25 cellular contexts compared by ENCODE assay signal in the genomic region with DNA sequence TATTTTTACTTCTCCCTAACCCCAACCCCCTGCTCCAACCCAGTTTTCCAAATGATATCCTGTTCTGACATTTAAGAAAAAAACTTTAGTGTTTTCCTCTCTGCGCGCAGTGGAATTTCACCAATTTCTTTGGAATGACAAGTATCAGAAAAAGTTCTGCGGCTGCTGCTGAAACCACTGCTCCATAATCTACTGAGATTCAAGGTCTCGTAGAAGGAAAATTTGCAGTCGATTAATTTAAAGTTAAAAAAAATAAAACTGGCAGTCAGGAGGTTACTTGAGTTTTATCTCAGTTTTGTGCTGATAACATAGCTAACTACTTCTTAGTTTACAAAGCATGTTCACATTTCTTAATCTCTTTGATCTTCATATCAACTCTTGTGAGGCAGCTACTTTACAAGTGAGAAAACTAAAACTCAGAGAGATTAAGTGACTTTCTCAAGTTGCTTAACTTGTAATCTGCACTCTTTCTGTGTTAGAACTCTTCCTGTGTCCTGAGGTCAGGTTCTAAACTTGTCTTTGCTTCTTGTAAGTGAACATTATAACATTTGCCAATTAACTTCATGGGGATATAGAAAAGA. TPM values are rescaled to one million over a fixed set of nuclear protein-coding genes. Genes with fewer than 3 reads are reported as not detected.
DNase-seq lines count a peak whose midpoint lies in the region; ATAC-seq and TF ChIP-seq lines count a peak whose summit lies in the region.
"Had no signal": no experiment of that assay in that cellular context is flagged by ENCODE, and none has a peak within 500 bp of the region (broad histone marks: within the 10 kb centered on the region; RNA-seq: fewer than 3 reads in every experiment).

No MANE protein-coding gene starts in this region.

- H3K4me3 ChIP-seq in DOHH2 (ENCODE audit: low read length) (peak overlapping the region; percentile 46), SJSA1 (no peak overlapping the region), osteoblast (ENCODE audit: insufficient read depth, low read length) (no peak overlapping the region), ovary (no peak overlapping the region), gastrocnemius medialis (no peak overlapping the region)
- H3K4me3 ChIP-seq: dorsolateral prefrontal cortex, GM23248, uterus had no signal

- H2AFZ ChIP-seq in osteoblast (ENCODE audit: low read length) = no peak overlapping the region
- H2AFZ ChIP-seq: GM23248 had no signal

- H3K4me3 Mint-ChIP-seq in T-helper 2 cell treated with Interferon-gamma antibody and Interleukin-4, amounts not matched to agents 5 μg/mL and 100 μg/mL, for 36 hours = no peak overlapping the region
- H3K4me3 Mint-ChIP-seq: activated T-helper 17 cell treated with anti-CD3 and anti-CD28 coated beads, Interleukin-2, amount 50 U/mL, for 72 hours; IgD-negative memory B cell; memory B cell; natural killer cell treated with Interleukin-12 subunit alpha and Interleukin-12 subunit beta and Interleukin-15 and Interleukin-18, amount 100 ng/mL, for 72 hours; WTC11 had no signal

- no peak for TF ChIP-seq EP300 in ovary (IDR thresholded peaks at IDR 0.05)

- no peak overlapping the region for H3K27ac Mint-ChIP-seq in T-helper 2 cell treated with Interferon-gamma antibody and Interleukin-4, amounts not matched to agents 5 μg/mL and 100 μg/mL, for 36 hours
- H3K27ac Mint-ChIP-seq: activated T-helper 17 cell treated with anti-CD3 and anti-CD28 coated beads, Interleukin-2, amount 50 U/mL, for 72 hours; IgD-negative memory B cell; memory B cell; natural killer cell treated with Interleukin-12 subunit alpha and Interleukin-12 subunit beta and Interleukin-15 and Interleukin-18, amount 100 ng/mL, for 72 hours; WTC11 had no signal

- no peaks in the 10 kb centered on the region for H4K20me1 ChIP-seq in DOHH2 (ENCODE audit: control insufficient read depth, insufficient read depth, low read depth, low read length)
- H4K20me1 ChIP-seq in osteoblast (ENCODE audit: insufficient read depth, low read length) = no peaks in the 10 kb centered on the region

- H3K27me3 Mint-ChIP-seq in T-helper 2 cell treated with Interferon-gamma antibody and Interleukin-4, amounts not matched to agents 5 μg/mL and 100 μg/mL, for 36 hours (ENCODE audit: low read depth) = no peaks in the 10 kb centered on the region

- in situ Hi-C loops in gastrocnemius medialis (cut with MboI; ENCODE audit: low sequenced_read_pairs in 4 of 4) = no loop called here

- no peaks in the 10 kb centered on the region for H3K9me2 ChIP-seq in DOHH2 (replicated peaks; ENCODE audit: control insufficient read depth, low read length)

- H3K4me1 ChIP-seq in DOHH2 (ENCODE audit: control insufficient read depth, low read length) (peaks cover 43% of the 10 kb centered on the region), SJSA1 (replicated peaks) (peaks cover 16% of the 10 kb centered on the region), osteoblast (ENCODE audit: insufficient read depth, low read length) (peaks cover under 1% of the 10 kb centered on the region), ovary (ENCODE audit: insufficient read depth) (peaks cover 6% of the 10 kb centered on the region), gastrocnemius medialis (no peaks in the 10 kb centered on the region)
- H3K4me1 ChIP-seq: uterus had no signal

- H3F3A ChIP-seq in DOHH2 (ENCODE audit: control insufficient read depth, insufficient read depth) = peaks cover 3% of the 10 kb centered on the region; the same call in 1 of the 2 replicates

- H3K27me3 ChIP-seq in DOHH2 (ENCODE audit: control insufficient read depth, low read length) = no peaks in the 10 kb centered on the region
- no peaks in the 10 kb centered on the region for H3K27me3 ChIP-seq in SJSA1 (replicated peaks)
- no peaks in the 10 kb centered on the region for H3K27me3 ChIP-seq in osteoblast (ENCODE audit: insufficient read depth, low read length)
- no peaks in the 10 kb centered on the region for H3K27me3 ChIP-seq in ovary
- no peaks in the 10 kb centered on the region for H3K27me3 ChIP-seq in gastrocnemius medialis
- H3K27me3 ChIP-seq: dorsolateral prefrontal cortex, uterus had no signal

- H3K4me2 ChIP-seq in DOHH2 (ENCODE audit: low read length) (peak overlapping the region; percentile 62), osteoblast (ENCODE audit: insufficient read depth, low read length) (peak overlapping the region; percentile 18)

- H3K9me3 Mint-ChIP-seq in T-helper 2 cell treated with Interferon-gamma antibody and Interleukin-4, amounts not matched to agents 5 μg/mL and 100 μg/mL, for 36 hours = no peaks in the 10 kb centered on the region
- H3K9me3 Mint-ChIP-seq: activated T-helper 17 cell treated with anti-CD3 and anti-CD28 coated beads, Interleukin-2, amount 50 U/mL, for 72 hours; memory B cell; natural killer cell treated with Interleukin-12 subunit alpha and Interleukin-12 subunit beta and Interleukin-15 and Interleukin-18, amount 100 ng/mL, for 72 hours had no signal

- H3K27ac ChIP-seq in DOHH2 (ENCODE audit: low read depth, low read length) = peak overlapping the region; percentile 48
- 0 out of 2 replicates have a peak overlapping the region, but pooled peaks have one; percentile 2 for H3K27ac ChIP-seq in SJSA1
- peak overlapping the region; percentile 37 for H3K27ac ChIP-seq in osteoblast (ENCODE audit: low read depth, low read length)
- peak overlapping the region in 1 of 2 donors; percentile 17 for H3K27ac ChIP-seq in ovary
- no peak overlapping the region for H3K27ac ChIP-seq in gastrocnemius medialis
- H3K27ac ChIP-seq: dorsolateral prefrontal cortex, GM23248 had no signal

- no peak for ATAC-seq in gastrocnemius medialis
- ATAC-seq: activated T-helper 17 cell treated with anti-CD3 and anti-CD28 coated beads, Interleukin-2, amount 50 U/mL, for 72 hours; natural killer cell treated with Interleukin-12 subunit alpha and Interleukin-12 subunit beta and Interleukin-15 and Interleukin-18, amount 100 ng/mL, for 72 hours; sciatic nerve; WTC11 had no signal

- TF ChIP-seq POLR2A in ovary (IDR thresholded peaks at IDR 0.05) (no peak), gastrocnemius medialis (IDR thresholded peaks at IDR 0.05) (no peak)

- no peaks in the 10 kb centered on the region; the same call in 1 of the 2 replicates for H3K36me3 ChIP-seq in DOHH2 (ENCODE audit: control insufficient read depth, low read length)
- H3K36me3 ChIP-seq in SJSA1 = peaks cover 2% of the 10 kb centered on the region; the same call in 1 of the 2 replicates
- no peaks in the 10 kb centered on the region for H3K36me3 ChIP-seq in osteoblast (ENCODE audit: insufficient read depth, low read length)
- H3K36me3 ChIP-seq in ovary = no peaks in the 10 kb centered on the region
- no peaks in the 10 kb centered on the region for H3K36me3 ChIP-seq in gastrocnemius medialis
- H3K36me3 ChIP-seq: uterus had no signal

- TF ChIP-seq CTCF in DOHH2 (IDR thresholded peaks at IDR 0.05; ENCODE audit: low read depth, low read length, poor library complexity, severe bottlenecking) = no peak
- no peak for TF ChIP-seq CTCF in osteoblast (IDR thresholded peaks at IDR 0.05; ENCODE audit: extremely low read depth, low read depth, low read length)
- no peak for TF ChIP-seq CTCF in ovary (IDR thresholded peaks at IDR 0.05)
- no peak for TF ChIP-seq CTCF in gastrocnemius medialis (IDR thresholded peaks at IDR 0.05 in 4 of 5, conservative IDR thresholded peaks at IDR 0.05 in 1 of 5)

- H3K9me3 ChIP-seq in DOHH2 (ENCODE audit: control insufficient read depth, insufficient read depth, low read length) (no peaks in the 10 kb centered on the region), SJSA1 (replicated peaks) (no peaks in the 10 kb centered on the region), osteoblast (ENCODE audit: low read depth, low read length) (no peaks in the 10 kb centered on the region), ovary (no peaks in the 10 kb centered on the region), gastrocnemius medialis (no peaks in the 10 kb centered on the region)
- H3K9me3 ChIP-seq: uterus had no signal

- H3K36me3 Mint-ChIP-seq in T-helper 2 cell treated with Interferon-gamma antibody and Interleukin-4, amounts not matched to agents 5 μg/mL and 100 μg/mL, for 36 hours (ENCODE audit: low read depth) = no peaks in the 10 kb centered on the region
- H3K36me3 Mint-ChIP-seq: memory B cell; natural killer cell treated with Interleukin-12 subunit alpha and Interleukin-12 subunit beta and Interleukin-15 and Interleukin-18, amount 100 ng/mL, for 72 hours; WTC11 had no signal

- H3K79me2 ChIP-seq in DOHH2 (ENCODE audit: control insufficient read depth, low read length) (no peaks in the 10 kb centered on the region), osteoblast (ENCODE audit: insufficient read depth, low read length) (no peaks in the 10 kb centered on the region)

- 15 to 25% (median 22%) methylated on average over 5 of the region's 5 CpGs for WGBS in ovary, 3 donors

- peaks cover 7% of the 10 kb centered on the region for H3K4me1 Mint-ChIP-seq in T-helper 2 cell treated with Interferon-gamma antibody and Interleukin-4, amounts not matched to agents 5 μg/mL and 100 μg/mL, for 36 hours (ENCODE audit: low read depth)
- H3K4me1 Mint-ChIP-seq: activated T-helper 17 cell treated with anti-CD3 and anti-CD28 coated beads, Interleukin-2, amount 50 U/mL, for 72 hours; WTC11 had no signal

- DNase-seq in SJSA1 (ENCODE audit: low read depth in 1 of 2, low spot score in 2 of 2) (no peak), fibroblast of peridontal ligament (ENCODE audit: extremely low read depth) (peak; percentile 75), osteoblast (ENCODE audit: insufficient read length, low spot score, missing footprints) (no peak), DMS153 treated with DMSO at 0.1 percent for 48 hours (lab: John Stamatoyannopoulos, UW; ENCODE audit: unreplicated experiment) (no peak), ovary (no peak), gastrocnemius medialis (no peak)
- DNase-seq in T-helper 2 cell treated with Interferon-gamma antibody and Interleukin-4, amounts not matched to agents 5 μg/mL and 100 μg/mL, for 36 hours (ENCODE audit: low spot score) = no peak
- DNase-seq: C1 segment of cervical spinal cord, Calu3, dorsolateral prefrontal cortex, foreskin melanocyte, GM23248, kidney, NCI-H1417 treated with DMSO at 0.1 percent for 48 hours, NCI-H526, posterior cingulate gyrus, T1000, uterus had no signal

- intact Hi-C loops in ovary (cut with DNase I) (no loop called here), gastrocnemius medialis (cut with DNase I; ENCODE audit: low total_unique reads) (no loop called here)

RNA-seq across cellular contexts. Expression of gene CALD1, which starts 18.1 kb away (rescaled TPM):
- 411 and 544 TPM in 2 replicates for total RNA-seq in SJSA1 (2014; rRNA removed; shearing (Covaris generic))
- total RNA-seq in osteoblast = 1,075 and 1,123 TPM in 2 replicates
- total RNA-seq in ovary = 100 to 1,000 TPM; 306 to 697 (median 463) TPM
- polyA plus RNA-seq in ovary = 100 to 1,000 TPM; 405 to 586 TPM
- total RNA-seq in gastrocnemius medialis = 10 to 100 TPM; 25.9 to 43.2 (median 32.3) TPM

Comparison
In these comparisons a context has a peak if more than half of its experiments do, and no peak if none do; other contexts are left out.
1. H3K27ac ChIP-seq: peak in DOHH2 (single experiment), SJSA1 (single experiment) and osteoblast (single experiment); none in gastrocnemius medialis (0 of 4).